ENCODE assay signal across 8 cellular contexts in the genomic region with DNA sequence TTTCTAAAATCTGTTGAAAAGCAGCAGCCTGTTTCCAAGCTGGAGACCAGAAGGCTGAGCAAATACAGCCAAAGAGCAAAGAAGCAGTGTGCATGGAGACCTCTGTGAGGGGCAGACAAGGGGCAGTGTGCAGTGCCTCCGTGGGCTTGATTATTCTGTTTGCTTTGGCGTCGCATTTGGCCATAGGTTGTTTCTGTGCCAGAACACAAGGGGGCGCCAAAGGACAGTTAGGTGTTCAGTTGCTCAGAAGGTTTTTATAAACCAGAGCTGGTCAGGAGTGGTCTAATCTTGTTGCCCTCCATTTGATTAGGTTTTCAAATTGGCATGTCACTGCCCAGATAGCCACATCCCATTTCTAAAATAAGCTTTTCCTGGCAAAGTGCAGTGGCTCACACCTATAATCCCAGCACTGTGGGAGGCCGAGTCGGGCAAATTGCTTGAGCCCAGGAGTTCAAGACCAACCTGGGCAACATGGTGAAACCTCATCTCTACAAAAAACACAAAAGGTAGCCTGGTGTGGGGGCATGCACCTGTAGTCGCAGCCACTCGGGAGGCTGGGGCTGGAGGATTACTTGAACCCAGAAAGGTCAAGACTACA. TPM values are rescaled to one million over a fixed set of nuclear protein-coding genes. Genes with fewer than 3 reads are reported as not detected.
DNase-seq lines count a peak whose midpoint lies in the region; ATAC-seq, FAIRE-seq and TF ChIP-seq lines count a peak whose summit lies in the region.

No MANE protein-coding gene starts in this region.

- TF ChIP-seq CTCF in A673 (conservative IDR thresholded peaks at IDR 0.05; ENCODE audit: low read depth, low read length) (peak; percentile 82), GM13977 (IDR thresholded peaks at IDR 0.05; ENCODE audit: extremely low read depth, insufficient read depth, missing control alignments) (peak; percentile 90), ascending aorta (IDR thresholded peaks at IDR 0.05) (peak; percentile 66 to 86 (median 84)), hepatocyte (IDR thresholded peaks at IDR 0.05; ENCODE audit: poor library complexity) (peak; percentile 83)

- in situ Hi-C loops in GM13977 (cut with MboI; ENCODE audit: low pct_unique_long_range_greater_than_20kb, low sequenced_read_pairs, unreplicated experiment), result no loop called here

- no TSS peak for BruUV-seq in A673 (replicated peaks; lab: Mats Ljungman, UMichigan)

- 47% methylated on average over 8 of the region's 8 CpGs for WGBS in hepatocyte (ENCODE audit: low lambda C conversion rate, missing lambda C conversion rate)
- WGBS in small intestine, 3 donors, result 44 to 47% (median 44%) methylated on average over 8 of the region's 8 CpGs

- no peaks in the 10 kb centered on the region for H3K27me3 ChIP-seq in A673 (replicated peaks; ENCODE audit: insufficient read depth, low read depth, low read length, poor library complexity)
- H3K27me3 ChIP-seq in ascending aorta, result no peaks in the 10 kb centered on the region
- H3K27me3 ChIP-seq in hepatocyte, result no peaks in the 10 kb centered on the region
- H3K27me3 ChIP-seq in small intestine (ENCODE audit: control insufficient read depth in 2 of 2, insufficient read depth in 2 of 2, low read length in 2 of 2), result no peaks in the 10 kb centered on the region

- DNase-seq in A673 (ENCODE audit: low spot score) (peak; percentile 67), GM13977 (ENCODE audit: low spot score) (peak; percentile 72), MV-4-11 (lab: John Stamatoyannopoulos, UW) (peak; percentile 26), T-helper 22 cell (ENCODE audit: low read depth) (peak; percentile 32), ascending aorta (ENCODE audit: low spot score in 2 of 2) (peak in 1 of 2 donors; percentile 80), hepatocyte (ENCODE audit: low spot score) (peak; percentile 86), small intestine (peak; percentile 64)

- no peak overlapping the region for H2AFZ ChIP-seq in hepatocyte

- H3K9me2 ChIP-seq in hepatocyte (replicated peaks; ENCODE audit: insufficient read depth), result no peaks in the 10 kb centered on the region

- peak overlapping the region; percentile 34 for H3K4me2 ChIP-seq in hepatocyte

- ATAC-seq in GM18907 (IDR thresholded peaks at IDR 0.05; ENCODE audit: unreplicated experiment), result no peak

- intact Hi-C loops in A673 (cut with micrococcal nuclease; ENCODE audit: unreplicated experiment) (loop anchor here (2.0 kb wide), 1 partner anchor 198 kb away; no protein-coding TSS in a partner anchor), ascending aorta (cut with DNase I) (loop anchor here (1.0 to 5.0 kb wide), 3 partner anchors 36 to 199 kb away; partner anchors contain the start of genes ADPRM and SCO1)

- H3K4me1 ChIP-seq in A673 (ENCODE audit: insufficient read depth, low read length, poor library complexity, severe bottlenecking) (no peaks in the 10 kb centered on the region), ascending aorta (no peaks in the 10 kb centered on the region), hepatocyte (ENCODE audit: insufficient read depth) (no peaks in the 10 kb centered on the region), small intestine (ENCODE audit: control insufficient read depth in 2 of 2, insufficient read depth in 1 of 2, low read depth in 1 of 2, low read length in 1 of 2) (no peaks in the 10 kb centered on the region)

- H4K20me1 ChIP-seq in hepatocyte (ENCODE audit: insufficient read depth, poor library complexity, severe bottlenecking), result no peaks in the 10 kb centered on the region

- H3K9me3 ChIP-seq in A673 (ENCODE audit: low read depth, low read length, poor library complexity, severe bottlenecking), result no peaks in the 10 kb centered on the region
- no peaks in the 10 kb centered on the region for H3K9me3 ChIP-seq in ascending aorta
- H3K9me3 ChIP-seq in hepatocyte (ENCODE audit: low read depth), result no peaks in the 10 kb centered on the region
- H3K9me3 ChIP-seq in small intestine (ENCODE audit: control insufficient read depth, low read depth), result no peaks in the 10 kb centered on the region

- H3K36me3 ChIP-seq in A673 (ENCODE audit: insufficient read depth, low read length, poor library complexity, severe bottlenecking), result no peaks in the 10 kb centered on the region
- H3K36me3 ChIP-seq in ascending aorta, result peaks cover 0 to 28% of the 10 kb centered on the region in 2 donors
- no peaks in the 10 kb centered on the region for H3K36me3 ChIP-seq in hepatocyte (replicated peaks; ENCODE audit: insufficient read depth, low read depth)
- H3K36me3 ChIP-seq in small intestine (ENCODE audit: control insufficient read depth in 2 of 2, insufficient read depth in 2 of 2, low read length in 2 of 2), result peaks cover 0 to 8% of the 10 kb centered on the region in 2 donors

- POLR2A ChIA-PET in A673 (lab: Charles Lee; ENCODE audit: low non-redundant PET), result no interaction called here

- no peak overlapping the region for H3K27ac ChIP-seq in A673 (ENCODE audit: low read depth, low read length, poor library complexity, severe bottlenecking)
- no peak overlapping the region for H3K27ac ChIP-seq in ascending aorta
- no peak overlapping the region for H3K27ac ChIP-seq in hepatocyte
- H3K27ac ChIP-seq in small intestine (ENCODE audit: low read depth in 1 of 2, low read length in 1 of 2), result no peak overlapping the region

- FAIRE-seq in small intestine (lab: Jason Lieb, UNC), result no peak

- CTCF ChIA-PET in A673 (lab: Charles Lee), result interaction anchor here (0.6 to 1.7 kb wide), 8 partner anchors 15 to 1340 kb away, joined by 3 to 8 read pairs (median 6); partner anchors contain the start of gene PIRT

- H3K79me2 ChIP-seq in hepatocyte, result no peaks in the 10 kb centered on the region

- H3K4me3 ChIP-seq in A673 (ENCODE audit: low read depth, low read length, poor library complexity, severe bottlenecking) (no peak overlapping the region), ascending aorta (no peak overlapping the region), hepatocyte (no peak overlapping the region), small intestine (ENCODE audit: low read depth in 1 of 2, low read length in 2 of 2) (no peak overlapping the region)

RNA-seq across cellular contexts. Expression of gene MYH3, which starts 10.6 kb away (rescaled TPM):
- 2.1 and 3.2 TPM in 2 replicates for total RNA-seq in A673 (2021)
- 0.32 TPM for total RNA-seq in ascending aorta
- 0.48 and 0.93 TPM in 2 replicates for total RNA-seq in hepatocyte
- 1.9 and 3.5 TPM in 2 replicates for polyA plus RNA-seq in hepatocyte
- polyA plus RNA-seq in small intestine, result 10 to 100 TPM in 2 of 3 donors, 1 to 10 TPM in 1; 2.0 to 16.2 (median 13.4) TPM

RNA-seq across cellular contexts. Expression of gene SCO1, which starts 50.8 kb away (rescaled TPM):
- total RNA-seq in A673 (2021) (42.2 and 43.2 TPM in 2 replicates), ascending aorta (173 TPM), hepatocyte (37.4 and 45.8 TPM in 2 replicates)
- polyA plus RNA-seq in hepatocyte (34.0 and 43.4 TPM in 2 replicates), small intestine (10 to 100 TPM; 15.7 to 26.8 (median 22.8) TPM)

RNA-seq across cellular contexts. Expression of gene ADPRM, which starts 50.9 kb away (rescaled TPM):
- total RNA-seq in A673 (2021) (8.4 and 9.2 TPM in 2 replicates), ascending aorta (not detected), hepatocyte (12.5 and 17.8 TPM in 2 replicates)
- polyA plus RNA-seq in hepatocyte (5.8 and 7.7 TPM in 2 replicates), small intestine (10 to 100 TPM in 2 of 3 donors, 1 to 10 TPM in 1; 7.2 to 20.5 (median 11.6) TPM)
